In genomic region chr17:60139438-60140285, GRCh38 we compare ENCODE assay signal across 7 cellular contexts.
DNase-seq lines count a peak whose midpoint lies in the region; ATAC-seq and FAIRE-seq lines count a peak whose summit lies in the region.

No MANE protein-coding gene starts in this region.

- ATAC-seq in HG02759 (IDR thresholded peaks at IDR 0.05; ENCODE audit: unreplicated experiment) = no peak

- DNase-seq in HTR-8/SVneo (ENCODE audit: insufficient read length, low spot score) = peak; percentile 69
- DNase-seq in activated CD4-positive, alpha-beta T cell treated with anti-CD3 and anti-CD28 coated beads, Interleukin-2, amount 50 U/mL, for 1 hour = peak; percentile 65
- DNase-seq in effector CD4-positive, alpha-beta T cell = peak; percentile 58
- peak; percentile 49 for DNase-seq in medulla oblongata (ENCODE audit: extremely low spot score)
- DNase-seq in stimulated activated CD8-positive, alpha-beta memory T cell treated with anti-CD3 and anti-CD28 coated beads, Interleukin-15, amount 100 ng/mL, for 48 hours (ENCODE audit: low read depth in 2 of 2) = peak; percentile 31 to 32
- no peak for DNase-seq in NCI-H2107 (lab: John Stamatoyannopoulos, UW)

- FAIRE-seq in HTR-8/SVneo (lab: Jason Lieb, UNC) = peak; percentile 96
